17 cellular contexts compared by ENCODE assay signal in genomic region chr1:31580513-31580870, GRCh38. TPM values are rescaled to one million over a fixed set of nuclear protein-coding genes. Genes with fewer than 3 reads are reported as not detected.
DNase-seq lines count a peak whose midpoint lies in the region; ATAC-seq and TF ChIP-seq lines count a peak whose summit lies in the region.
"Had no signal": no experiment of that assay in that cellular context is flagged by ENCODE, and none has a peak within 500 bp of the region (broad histone marks: within the 10 kb centered on the region; RNA-seq: fewer than 3 reads in every experiment).

No MANE protein-coding gene starts in this region.

- no peaks in the 10 kb centered on the region for H3K9me3 ChIP-seq in right cardiac atrium (ENCODE audit: control insufficient read depth, low read length)
- H3K9me3 ChIP-seq in gastroesophageal sphincter = no peaks in the 10 kb centered on the region
- H3K9me3 ChIP-seq in psoas muscle = no peaks in the 10 kb centered on the region
- no peaks in the 10 kb centered on the region for H3K9me3 ChIP-seq in OCI-LY7 (ENCODE audit: low read length)
- H3K9me3 ChIP-seq: A549 had no signal

- ATAC-seq in right cardiac atrium (no peak), gastroesophageal sphincter (peak; percentile 81), psoas muscle (no peak), HG03159 (IDR thresholded peaks at IDR 0.05; ENCODE audit: unreplicated experiment) (no peak)
- ATAC-seq: A549; activated T-cell treated with anti-CD3 and anti-CD28 coated beads, Interleukin-2, amount 50 U/mL, for 4 hours; effector memory CD8-positive, alpha-beta T cell; stimulated activated naive CD8-positive, alpha-beta T cell treated with anti-CD3 and anti-CD28 coated beads, Interleukin-15, Interleukin-2, amounts not matched to agents 100 U/mL and 50 U/mL, for 24 hours; T-helper 17 cell had no signal

- TF ChIP-seq POLR2A in gastroesophageal sphincter (IDR thresholded peaks at IDR 0.05) = no peak

- no peak for TF ChIP-seq CTCF in gastroesophageal sphincter (IDR thresholded peaks at IDR 0.05)
- TF ChIP-seq CTCF in psoas muscle (IDR thresholded peaks at IDR 0.05) = no peak
- TF ChIP-seq CTCF in OCI-LY7 (conservative IDR thresholded peaks at IDR 0.05; ENCODE audit: low read length) = no peak

- DNase-seq in right cardiac atrium (no peak), cardiac septum (ENCODE audit: low spot score) (no peak), psoas muscle (no peak), NCI-H187 (lab: John Stamatoyannopoulos, UW) (no peak), OCI-LY7 (ENCODE audit: low spot score) (no peak)
- DNase-seq in stimulated activated CD4-positive, alpha-beta T cell treated with anti-CD3 and anti-CD28 coated beads, Interleukin-1b, Interleukin-23, amount 100 ng/mL, for 48 hours = no peak
- DNase-seq: activated CD4-positive, alpha-beta T cell treated with anti-CD3 and anti-CD28 coated beads, Interleukin-2, amount 10 ng/mL, durations not matched to agents 24 days and 14 days; activated T-cell treated with anti-CD3 and anti-CD28 coated beads, Interleukin-2, amount 50 U/mL, for 4 hours; effector memory CD8-positive, alpha-beta T cell; NCI-H1105 treated with DMSO at 0.1 percent for 48 hours; NCI-H510A treated with DMSO at 0.1 percent for 48 hours; retina; stimulated activated naive CD8-positive, alpha-beta T cell treated with anti-CD3 and anti-CD28 coated beads, Interleukin-15, Interleukin-2, amounts not matched to agents 100 U/mL and 50 U/mL, for 24 hours; T-helper 17 cell had no signal

- no peaks in the 10 kb centered on the region; the same call in 1 of the 2 replicates for H4K20me1 ChIP-seq in OCI-LY7 (ENCODE audit: insufficient read depth, low read length)

- H2AFZ ChIP-seq in OCI-LY7 (ENCODE audit: low read length) = no peak overlapping the region

- TF ChIP-seq EP300 in gastroesophageal sphincter (IDR thresholded peaks at IDR 0.05) = no peak

- POLR2A ChIA-PET in OCI-LY7 (lab: Charles Lee) = no interaction called here

- WGBS in right cardiac atrium = 50% methylated on average over 5 of the region's 5 CpGs
- WGBS in gastroesophageal sphincter (ENCODE audit: low coverage in 1 of 2), 2 donors = 20% methylated on average over 2 of the region's 5 CpGs; no CpG with 5 or more reads in 1 of the 2 donors
- 62 to 67% (median 66%) methylated on average over 5 of the region's 5 CpGs for WGBS in psoas muscle, 3 donors

- H3K27me3 ChIP-seq in right cardiac atrium (ENCODE audit: control insufficient read depth, insufficient read depth) = no peaks in the 10 kb centered on the region
- no peaks in the 10 kb centered on the region for H3K27me3 ChIP-seq in gastroesophageal sphincter
- peaks cover 0 to 9% (median 5%) of the 10 kb centered on the region in 3 donors for H3K27me3 ChIP-seq in psoas muscle (ENCODE audit: insufficient read depth in 3 of 3, low read length in 2 of 3)

- H3K4me3 ChIP-seq in right cardiac atrium (ENCODE audit: low read length) (peak overlapping the region; percentile 4), gastroesophageal sphincter (peak overlapping the region in 1 of 2 donors; percentile 71), psoas muscle (peak overlapping the region; percentile 51), OCI-LY7 (ENCODE audit: low read depth, low read length, poor library complexity, severe bottlenecking) (no peak overlapping the region)
- H3K4me3 ChIP-seq: A549 had no signal

- intact Hi-C loops in right cardiac atrium (cut with DNase I) = no loop called here
- intact Hi-C loops in cardiac septum (cut with DNase I) = no loop called here
- intact Hi-C loops in psoas muscle (cut with DNase I) = no loop called here
- intact Hi-C loops in OCI-LY7 (cut with micrococcal nuclease; ENCODE audit: unreplicated experiment) = no loop called here

- H3K27ac ChIP-seq in right cardiac atrium (ENCODE audit: low read length) (peak overlapping the region; percentile 71), gastroesophageal sphincter (peak overlapping the region; percentile 92 to 97 (median 95)), psoas muscle (peak overlapping the region; percentile 53), OCI-LY7 (ENCODE audit: low read depth, low read length, poor library complexity, severe bottlenecking) (no peak overlapping the region)

- H3K4me1 ChIP-seq in right cardiac atrium (ENCODE audit: control insufficient read depth, insufficient read depth, low read length) (peaks cover 21% of the 10 kb centered on the region), gastroesophageal sphincter (peaks cover 0 to 88% (median 43%) of the 10 kb centered on the region in 3 donors), psoas muscle (peaks cover 20% of the 10 kb centered on the region), OCI-LY7 (ENCODE audit: insufficient read depth, low read length, poor library complexity, severe bottlenecking) (no peaks in the 10 kb centered on the region)

- no peaks in the 10 kb centered on the region for H3K79me2 ChIP-seq in OCI-LY7 (ENCODE audit: insufficient read depth, low read depth, low read length)

- H3K4me2 ChIP-seq in OCI-LY7 (ENCODE audit: low read length) = no peak overlapping the region
- H3K4me2 ChIP-seq: A549 had no signal

- H3K36me3 ChIP-seq in gastroesophageal sphincter = peaks cover 0 to 23% of the 10 kb centered on the region in 2 donors
- H3K36me3 ChIP-seq in psoas muscle (ENCODE audit: insufficient read depth in 1 of 2, low read depth in 1 of 2) = peaks cover 0 to 7% of the 10 kb centered on the region in 2 donors
- H3K36me3 ChIP-seq in OCI-LY7 (ENCODE audit: insufficient read depth, low read length) = no peaks in the 10 kb centered on the region

- CTCF ChIA-PET in OCI-LY7 (lab: Charles Lee; ENCODE audit: unreplicated experiment) = no interaction called here

- no peaks in the 10 kb centered on the region for H3K9me2 ChIP-seq in OCI-LY7 (ENCODE audit: insufficient read depth, low read length)

- no TSS peak for BruUV-seq in OCI-LY7 (replicated peaks; lab: Mats Ljungman, UMichigan)

RNA-seq across cellular contexts. Expression of gene TINAGL1, which starts 4.2 kb away (rescaled TPM):
- total RNA-seq in right cardiac atrium (100 to 1,000 TPM in 3 of 4 donors, 10 to 100 TPM in 1; 94.7 to 141 (median 122) TPM), cardiac septum (180 TPM), gastroesophageal sphincter (100 to 1,000 TPM; 152 to 368 (median 248) TPM), psoas muscle (10 to 100 TPM; 28.5 to 59.6 (median 47.3) TPM), OCI-LY7 (2022) (0.17 TPM in 1 of 2 replicates, not detected in the other)
- polyA plus RNA-seq in right cardiac atrium (186 TPM), psoas muscle (10 to 100 TPM; 46.7 to 59.3 (median 57.4) TPM)
- not detected in 2 replicates for total RNA-seq in OCI-LY7 (2014; rRNA removed; shearing (Covaris generic))
- total RNA-seq: activated CD4-positive, alpha-beta T cell treated with anti-CD3 and anti-CD28 coated beads, Interleukin-2, amount 10 ng/mL, durations not matched to agents 24 days and 14 days; T-helper 17 cell had no signal

RNA-seq across cellular contexts. Expression of gene HCRTR1, which starts 37.0 kb away (rescaled TPM):
- total RNA-seq in right cardiac atrium (under 1 TPM in 2 of 4 donors, not detected in 2; 0.14 to 0.37 TPM), cardiac septum (not detected), gastroesophageal sphincter (under 1 TPM in 3 of 4 donors, not detected in 1; 0.23 to 0.82 (median 0.67) TPM), psoas muscle (1 to 10 TPM in 1 of 4 donors, under 1 TPM in 2, not detected in 1; 0.18 to 1.2 (median 0.42) TPM), OCI-LY7 (2022) (not detected in 2 replicates)
- polyA plus RNA-seq in right cardiac atrium (0.18 TPM), psoas muscle (under 1 TPM; 0.12 to 0.51 (median 0.27) TPM)
- not detected in 2 replicates for total RNA-seq in OCI-LY7 (2014; rRNA removed; shearing (Covaris generic))
- total RNA-seq: activated CD4-positive, alpha-beta T cell treated with anti-CD3 and anti-CD28 coated beads, Interleukin-2, amount 10 ng/mL, durations not matched to agents 24 days and 14 days; activated T-cell treated with anti-CD3 and anti-CD28 coated beads, Interleukin-2, amount 50 U/mL, for 4 hours; T-helper 17 cell had no signal
- polyA plus RNA-seq: A549 had no signal

Comparison
In these comparisons a context has a peak if more than half of its experiments do, and no peak if none do; other contexts are left out.
1. RNA of gene TINAGL1, which starts 4.2 kb away (total RNA-seq): 152 to 368 TPM in gastroesophageal sphincter, 180 TPM in cardiac septum (single experiment), 94.7 to 141 TPM in right cardiac atrium and 28.5 to 59.6 TPM in psoas muscle; 0.17 TPM in OCI-LY7; every median in the first group is over 10 times any median in the second.